Comparison of ENCODE assay signal across 8 cellular contexts in the genomic region with DNA sequence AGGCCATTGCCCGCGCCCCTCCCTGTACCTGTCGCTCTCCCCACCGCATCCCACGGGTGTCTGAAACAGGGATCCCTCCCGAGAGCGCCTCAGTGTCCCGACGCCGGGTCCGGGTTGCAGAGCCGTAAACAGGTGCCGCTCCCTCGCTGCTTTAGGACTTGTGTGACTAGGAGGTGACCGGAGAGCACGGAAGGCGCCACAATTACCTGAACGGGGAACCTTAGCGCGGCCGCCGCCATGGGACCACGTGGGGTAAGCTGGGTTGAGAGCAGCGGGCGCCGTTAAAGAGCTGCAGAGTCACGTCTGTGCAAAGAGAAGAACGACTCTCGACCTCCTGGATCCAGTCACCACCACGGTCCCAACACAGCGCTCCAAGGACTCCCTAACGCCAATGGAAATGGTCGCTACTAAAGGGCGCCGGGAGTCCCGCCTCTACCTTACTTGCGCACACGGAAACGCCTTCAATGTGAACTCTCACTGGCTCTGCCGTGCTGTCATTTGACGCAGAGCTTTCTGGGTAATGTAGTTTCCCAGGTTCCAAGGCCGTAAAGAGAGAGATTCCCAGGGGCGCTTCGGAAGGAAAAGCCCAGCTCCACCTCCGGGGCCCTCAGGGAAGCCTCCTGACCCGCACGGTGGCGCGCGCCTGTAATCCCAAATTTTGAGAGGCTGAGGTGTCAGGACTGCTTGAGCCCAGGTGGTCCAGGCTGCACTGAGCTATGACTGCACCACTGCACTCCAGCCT. TPM values are rescaled to one million over a fixed set of nuclear protein-coding genes. Genes with fewer than 3 reads are reported as not detected.
DNase-seq lines count a peak whose midpoint lies in the region; FAIRE-seq and TF ChIP-seq lines count a peak whose summit lies in the region.

A gene (minus strand): TSS at position 409 of the 742 bp plus-strand sequence. CDS start 170 bp downstream, at position 239.

- no peaks in the 10 kb centered on the region for H3K9me2 ChIP-seq in MM.1S (replicated peaks; ENCODE audit: insufficient read depth, low read length)

- H4K20me1 ChIP-seq in MM.1S (ENCODE audit: insufficient read depth, low read length), result no peaks in the 10 kb centered on the region

- H3K9me3 ChIP-seq in MM.1S (replicated peaks; ENCODE audit: insufficient read depth, low read length) (no peaks in the 10 kb centered on the region), SJCRH30 (replicated peaks) (no peaks in the 10 kb centered on the region), neuronal stem cell (replicated peaks in 1 of 2; ENCODE audit: control insufficient read depth in 2 of 2, insufficient read depth in 1 of 2, low read depth in 1 of 2, low read length in 2 of 2) (no peaks in the 10 kb centered on the region)

- H3K9ac ChIP-seq in MM.1S (ENCODE audit: low read length), result peak within 1 kb of the TSS; percentile 82
- peak within 1 kb of the TSS; percentile 96 for H3K9ac ChIP-seq in neuronal stem cell (ENCODE audit: low read depth, low read length, poor library complexity)

- peaks cover 1% of the 10 kb centered on the region for H3K79me1 ChIP-seq in neuronal stem cell (ENCODE audit: low read depth, low read length)

- H3K36me3 ChIP-seq in MM.1S (replicated peaks; ENCODE audit: insufficient read depth, low read length) (no peaks in the 10 kb centered on the region), SJCRH30 (peaks cover 4% of the 10 kb centered on the region; the same call in 1 of the 2 replicates), neuronal stem cell (replicated peaks in 1 of 2; ENCODE audit: control insufficient read depth in 2 of 2, insufficient read depth in 2 of 2, low read length in 2 of 2) (peaks cover 0 to 29% of the 10 kb centered on the region in 2 donors)

- H2AK5ac ChIP-seq in neuronal stem cell (ENCODE audit: low read depth, low read length), result peak within 1 kb of the TSS; percentile 74

- H2AFZ ChIP-seq in MM.1S (ENCODE audit: low read length) (peak within 1 kb of the TSS; percentile 90), neuronal stem cell (ENCODE audit: low read length) (peak within 1 kb of the TSS; percentile 82)

- H4K91ac ChIP-seq in neuronal stem cell (ENCODE audit: low read depth, low read length, poor library complexity), result peak within 1 kb of the TSS; percentile 22

- H3K27me3 ChIP-seq in MM.1S (replicated peaks; ENCODE audit: insufficient read depth, low read length), result no peaks in the 10 kb centered on the region
- H3K27me3 ChIP-seq in SJCRH30, result no peaks in the 10 kb centered on the region
- H3K27me3 ChIP-seq in neuronal stem cell (ENCODE audit: control insufficient read depth in 3 of 3, insufficient read depth in 3 of 3, low read depth in 1 of 3, low read length in 3 of 3), result no peaks in the 10 kb centered on the region

- H2BK15ac ChIP-seq in neuronal stem cell (ENCODE audit: low read length), result peak within 1 kb of the TSS; percentile 33

- no peaks in the 10 kb centered on the region; the same call in 1 of the 2 replicates for H3F3A ChIP-seq in MM.1S (ENCODE audit: insufficient read depth, low read length)

- H3K18ac ChIP-seq in neuronal stem cell (ENCODE audit: low read length), result peak within 1 kb of the TSS; percentile 92

- no peak for FAIRE-seq in frontal cortex (lab: Jason Lieb, UNC)

- H3K23ac ChIP-seq in neuronal stem cell (ENCODE audit: low read depth, low read length, poor library complexity), result peak within 1 kb of the TSS; percentile 80

- no peak for TF ChIP-seq CTCF in MM.1S (IDR thresholded peaks at IDR 0.05; ENCODE audit: low read length)

- peak within 1 kb of the TSS; percentile 82 for H3K4me2 ChIP-seq in MM.1S (ENCODE audit: low read depth, low read length)
- peak within 1 kb of the TSS; percentile 75 for H3K4me2 ChIP-seq in neuronal stem cell (ENCODE audit: insufficient read depth, low read length, poor library complexity, severe bottlenecking)

- no peak within 1 kb of the TSS for H4K8ac ChIP-seq in neuronal stem cell (ENCODE audit: low read depth, low read length)

- WGBS in neuronal stem cell (ENCODE audit: extremely low coverage in 2 of 2, insufficient read length in 2 of 2, insufficient replicate concordance in 1 of 2), 2 donors, result no CpG with 5 or more reads among the region's 50 CpGs

- H3K4me1 ChIP-seq in MM.1S (ENCODE audit: low read length) (no peaks in the 10 kb centered on the region), SJCRH30 (no peaks in the 10 kb centered on the region), neuronal stem cell (ENCODE audit: control insufficient read depth in 2 of 2, insufficient read depth in 1 of 2, low read depth in 1 of 2, low read length in 2 of 2) (peaks cover 0 to 2% of the 10 kb centered on the region in 2 donors)

- no peak within 1 kb of the TSS for H2BK5ac ChIP-seq in neuronal stem cell (ENCODE audit: low read length)

- H2BK120ac ChIP-seq in neuronal stem cell (ENCODE audit: low read depth, low read length), result no peak within 1 kb of the TSS

- H3K4me3 ChIP-seq in MM.1S (ENCODE audit: low read length) (peak within 1 kb of the TSS; percentile 91), SJCRH30 (peak within 1 kb of the TSS; percentile 73), neuronal stem cell (ENCODE audit: low read length in 2 of 2) (peak within 1 kb of the TSS; percentile 80 to 97)

- DNase-seq in EH (ENCODE audit: low read depth) (peak; percentile 94), H4 (ENCODE audit: low spot score) (peak; percentile 91), MM.1S (peak; percentile 86), SJCRH30 (peak; percentile 85 to 94), frontal cortex (ENCODE audit: low spot score in 2 of 2) (peak; percentile 75 to 84), neuronal stem cell (ENCODE audit: low spot score) (peak; percentile 90), substantia nigra (lab: John Stamatoyannopoulos, UW) (peak; percentile 14 to 90 (median 76))
- peak; percentile 38 to 57 (median 47) for DNase-seq in activated naive CD4-positive, alpha-beta T cell (lab: John Stamatoyannopoulos, UW)

- H3K4ac ChIP-seq in neuronal stem cell (ENCODE audit: low read length), result no peak within 1 kb of the TSS

- H2BK12ac ChIP-seq in neuronal stem cell (ENCODE audit: low read length), result no peak within 1 kb of the TSS

- H3K27ac ChIP-seq in MM.1S (ENCODE audit: low read length) (peak within 1 kb of the TSS; percentile 35; the same call in 1 of the 2 replicates), SJCRH30 (no peak within 1 kb of the TSS; the same call in 1 of the 2 replicates), neuronal stem cell (replicated peaks; ENCODE audit: low read length) (peak within 1 kb of the TSS; percentile 33), substantia nigra (ENCODE audit: low read depth, low read length, poor library complexity, severe bottlenecking) (peak within 1 kb of the TSS; percentile 74)

- H3K14ac ChIP-seq in neuronal stem cell (ENCODE audit: low read length), result peak within 1 kb of the TSS; percentile 76

- H3K79me2 ChIP-seq in MM.1S (ENCODE audit: low read length), result peaks cover 18% of the 10 kb centered on the region

RNA-seq across cellular contexts. Expression of the gene that starts here (rescaled TPM):
- 3.9 and 4.3 TPM in 2 replicates for total RNA-seq in H4 (2014; rRNA removed; shearing (Covaris generic))
- 5.4 and 6.8 TPM in 2 replicates for total RNA-seq in SJCRH30 (2014; rRNA removed; shearing (Covaris generic))
- total RNA-seq in frontal cortex, result 9.0 TPM
- polyA plus RNA-seq in neuronal stem cell (2013, experiment 1 of 2), result 2.7 TPM
- polyA plus RNA-seq in neuronal stem cell (2013, experiment 2 of 2), result 2.4 TPM
